8 cellular contexts compared by ENCODE assay signal in the genomic region with DNA sequence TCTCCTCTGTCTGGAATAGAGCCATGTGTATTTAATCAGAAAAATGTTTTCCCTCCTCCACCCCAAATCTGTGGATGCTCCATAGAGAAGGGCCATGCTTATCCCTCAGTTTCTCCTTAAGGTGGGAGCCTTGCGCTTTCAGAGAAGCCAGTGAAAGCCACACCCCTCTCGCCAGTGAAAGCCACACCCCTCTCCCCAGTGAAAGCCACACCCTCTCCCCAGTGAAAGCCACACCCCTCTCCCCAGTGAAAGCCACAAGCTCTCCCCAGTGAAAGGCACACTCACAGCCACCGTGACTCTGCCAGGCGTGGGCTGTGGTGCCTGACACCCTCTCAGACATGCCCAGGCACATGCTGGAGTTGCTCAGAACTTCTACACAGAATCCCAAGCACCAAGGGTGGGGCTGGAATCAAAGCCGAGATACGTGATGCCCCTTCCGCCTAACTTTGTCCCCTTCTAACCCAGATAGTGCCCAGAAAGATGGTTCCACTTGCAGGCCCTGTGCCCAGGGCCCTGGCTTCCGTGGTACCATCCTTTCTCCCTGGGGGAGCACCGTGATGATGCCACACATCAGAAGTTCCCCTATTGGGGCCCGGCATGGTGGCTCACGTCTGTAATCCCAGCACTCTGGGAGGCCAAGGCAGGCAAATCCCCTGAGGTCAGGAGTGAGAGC. TPM values are rescaled to one million over a fixed set of nuclear protein-coding genes. Genes with fewer than 3 reads are reported as not detected.
A peak's percentile ranks its signal among the peaks of the same experiment; 100 is the strongest.
DNase-seq lines count a peak whose midpoint lies in the region; ATAC-seq and TF ChIP-seq lines count a peak whose summit lies in the region.

No MANE protein-coding gene starts in this region.

- H3K36me3 ChIP-seq in BJ (ENCODE audit: control insufficient read depth, insufficient read depth, low read length) = peaks cover 2% of the 10 kb centered on the region; the same call in 1 of the 2 replicates
- no peaks in the 10 kb centered on the region for H3K36me3 ChIP-seq in esophagus squamous epithelium
- H3K36me3 ChIP-seq in spleen = no peaks in the 10 kb centered on the region

- intact Hi-C loops in esophagus squamous epithelium (cut with DNase I) = no loop called here
- intact Hi-C loops in spleen (cut with DNase I; ENCODE audit: low total_unique reads) = no loop called here

- H3K9me3 ChIP-seq in esophagus squamous epithelium (no peaks in the 10 kb centered on the region), spleen (no peaks in the 10 kb centered on the region)

- POLR2A ChIA-PET in BJ (lab: Charles Lee) = interaction anchor here (0.6 to 1.0 kb wide), 2 partner anchors 13 to 87 kb away, joined by 3 to 4 read pairs; no protein-coding TSS in a partner anchor

- no peaks in the 10 kb centered on the region for H3K27me3 ChIP-seq in BJ (ENCODE audit: control insufficient read depth, insufficient read depth, low read length)
- no peaks in the 10 kb centered on the region for H3K27me3 ChIP-seq in esophagus squamous epithelium
- peaks cover 0 to 10% (median 0%) of the 10 kb centered on the region in 7 donors for H3K27me3 ChIP-seq in spleen (replicated peaks in 1 of 7)

- ATAC-seq in GM21367 (IDR thresholded peaks at IDR 0.05; ENCODE audit: unreplicated experiment) = peak; percentile 31

- 4 to 28% methylated on average over 3 to 4 of the region's 11 CpGs for WGBS in esophagus squamous epithelium, 2 donors
- 39 to 58% (median 47%) methylated on average over 8 to 11 of the region's 11 CpGs for WGBS in spleen, 5 donors

- H3K4me1 ChIP-seq in esophagus squamous epithelium (peaks cover 12 to 52% (median 24%) of the 10 kb centered on the region in 3 donors), spleen (peaks cover 10 to 54% (median 30%) of the 10 kb centered on the region in 6 donors)

- peak overlapping the region; percentile 78 to 87 (median 85) for H3K27ac ChIP-seq in esophagus squamous epithelium
- H3K27ac ChIP-seq in spleen = peak overlapping the region in 4 of 8 donors; percentile 23 to 70 (median 42)

- DNase-seq in BJ (ENCODE audit: low read depth) (peak; percentile 29), NCI-H69 (lab: John Stamatoyannopoulos, UW) (peak; percentile 75), esophagus squamous epithelium (lab: John Stamatoyannopoulos, UW) (no peak), spleen (peak; percentile 87), KG1 (lab: John Stamatoyannopoulos, UW) (no peak), COR-L47 (lab: John Stamatoyannopoulos, UW) (no peak)
- peak; percentile 38 to 66 (median 64) for DNase-seq in activated CD8-positive, alpha-beta memory T cell treated with anti-CD3 and anti-CD28 coated beads for 48 hours (ENCODE audit: low read depth in 2 of 3, low spot score in 2 of 3)

- CTCF ChIA-PET in BJ (lab: Yijun Ruan, JAX) = interaction anchor here (0.5 to 9.4 kb wide), 25 partner anchors 7 to 698 kb away, joined by 3 to 75 read pairs (median 4); no protein-coding TSS in a partner anchor

- no peak for TF ChIP-seq CTCF in BJ (IDR thresholded peaks at IDR 0.05; ENCODE audit: insufficient read depth, low read depth, low read length)
- no peak for TF ChIP-seq CTCF in esophagus squamous epithelium (IDR thresholded peaks at IDR 0.05)
- no peak for TF ChIP-seq CTCF in spleen (IDR thresholded peaks at IDR 0.05 in 8 of 11, conservative IDR thresholded peaks at IDR 0.05 in 3 of 11)

- no peak for TF ChIP-seq POLR2A in esophagus squamous epithelium (IDR thresholded peaks at IDR 0.05)
- TF ChIP-seq POLR2A in spleen (IDR thresholded peaks at IDR 0.05) = no peak

- no peak overlapping the region for H3K4me3 ChIP-seq in BJ (ENCODE audit: low read depth, low read length)
- peak overlapping the region in 1 of 4 donors; percentile 18 for H3K4me3 ChIP-seq in esophagus squamous epithelium
- peak overlapping the region in 1 of 8 donors; percentile 31 for H3K4me3 ChIP-seq in spleen

RNA-seq across cellular contexts. Expression of gene PRR5, which starts 16.5 kb away (rescaled TPM):
- polyA plus RNA-seq in BJ (2011; rRNA removed) (18.2 and 33.4 TPM in 2 replicates), spleen (10 to 100 TPM; 31.3 to 83.1 (median 57.5) TPM)
- 17.0 and 21.2 TPM in 2 replicates for polyA minus RNA-seq in BJ (2011; rRNA and poly(A)+ RNA removed)
- total RNA-seq in esophagus squamous epithelium (10 to 100 TPM; 20.8 to 33.0 (median 23.4) TPM), spleen (10 to 100 TPM; 49.0 to 85.6 (median 77.9) TPM)

Comparison
In these comparisons a context has a peak if more than half of its experiments do, and no peak if none do; other contexts are left out.
1. DNase-seq: peak in BJ (single experiment), NCI-H69 (single experiment), activated CD8-positive, alpha-beta memory T cell treated with anti-CD3 and anti-CD28 coated beads for 48 hours (3 of 3) and spleen (single experiment); none in esophagus squamous epithelium (single experiment), KG1 (single experiment) and COR-L47 (single experiment).